Comparison of ENCODE assay signal across 25 cellular contexts in the genomic region with DNA sequence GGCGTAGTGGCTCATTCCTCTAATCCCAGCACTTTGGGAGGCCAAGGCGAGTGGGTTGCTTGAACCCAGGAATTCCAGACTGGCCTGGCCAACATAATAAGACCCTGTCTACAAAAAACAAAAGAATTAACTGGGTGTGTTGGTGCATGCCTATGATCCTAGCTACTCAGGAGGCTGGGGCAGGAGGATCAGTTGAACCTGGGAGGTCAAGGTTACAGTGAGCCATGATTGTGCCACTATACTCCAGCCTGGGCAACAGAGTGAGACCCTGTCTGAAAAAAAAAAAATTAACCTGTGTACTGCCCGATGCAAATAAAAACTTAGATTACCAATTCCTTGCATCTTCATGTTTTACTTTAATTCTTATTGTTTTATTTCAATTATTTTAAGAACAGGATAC.
DNase-seq lines count a peak whose midpoint lies in the region; ATAC-seq, FAIRE-seq and TF ChIP-seq lines count a peak whose summit lies in the region.
"Had no signal": no experiment of that assay in that cellular context is flagged by ENCODE, and none has a peak within 500 bp of the region (broad histone marks: within the 10 kb centered on the region; RNA-seq: fewer than 3 reads in every experiment).

No MANE protein-coding gene starts in this region.

- no peak overlapping the region for H3K27ac Mint-ChIP-seq in stimulated activated naive CD8-positive, alpha-beta T cell treated with anti-CD3 and anti-CD28 coated beads, Interleukin-15, amount 100 ng/mL, for 72 hours
- H3K27ac Mint-ChIP-seq in CD14-positive monocyte, result no peak overlapping the region
- H3K27ac Mint-ChIP-seq: B cell; CD4-positive, alpha-beta memory T cell; CD4-positive, CD25-positive, alpha-beta regulatory T cell; CD8-positive, alpha-beta memory T cell had no signal

- no peaks in the 10 kb centered on the region for H3K79me2 ChIP-seq in HepG2 (ENCODE audit: insufficient read depth, low read length)
- no peaks in the 10 kb centered on the region for H3K79me2 ChIP-seq in endothelial cell of umbilical vein (ENCODE audit: control insufficient read depth, insufficient read depth, low read length)

- H3K9me1 ChIP-seq in endothelial cell of umbilical vein (replicated peaks; ENCODE audit: control insufficient read depth, extremely low read depth, insufficient read depth, low read length), result no peaks in the 10 kb centered on the region

- no peak overlapping the region for H3K4me3 ChIP-seq in HepG2 (replicated peaks in 1 of 3; ENCODE audit: insufficient read depth in 1 of 3, low read depth in 2 of 3, low read length in 3 of 3)
- H3K4me3 ChIP-seq in right lobe of liver, result no peak overlapping the region
- H3K4me3 ChIP-seq in endothelial cell of umbilical vein (replicated peaks in 1 of 3; ENCODE audit: insufficient read depth in 1 of 3, low read depth in 1 of 3, low read length in 3 of 3), result no peak overlapping the region
- H3K4me3 ChIP-seq: A549; BLaER1 treated with 17β-estradiol and CSF1 and Interleukin-3, amounts not matched to agents 10 nM and 100 nM; GM12878 had no signal

- 98% methylated on average over 3 of the region's 3 CpGs for WGBS in HepG2 (ENCODE audit: low lambda C conversion rate)
- 100% methylated on average over 3 of the region's 3 CpGs for WGBS in right lobe of liver (ENCODE audit: insufficient coverage, low coverage, low lambda C conversion rate, missing lambda C conversion rate)

- no peak for FAIRE-seq in HepG2 (lab: Jason Lieb, UNC)
- FAIRE-seq in endothelial cell of umbilical vein (lab: Jason Lieb, UNC), result peak; percentile 8
- FAIRE-seq: A549, GM12878, GM12892, GM18507 had no signal

- H3K36me3 ChIP-seq in HepG2 (replicated peaks in 1 of 2; ENCODE audit: control insufficient read depth in 1 of 2, insufficient read depth in 2 of 2, low read length in 2 of 2) (no peaks in the 10 kb centered on the region), right lobe of liver (no peaks in the 10 kb centered on the region), endothelial cell of umbilical vein (ENCODE audit: control insufficient read depth in 2 of 2, extremely low read depth in 1 of 2, insufficient read depth in 2 of 2, low read length in 2 of 2) (no peaks in the 10 kb centered on the region)
- H3K36me3 ChIP-seq: BLaER1 treated with 17β-estradiol and CSF1 and Interleukin-3, amounts not matched to agents 10 nM and 100 nM had no signal

- H3K36me3 Mint-ChIP-seq in CD14-positive monocyte, result no peaks in the 10 kb centered on the region

- H3K4me1 ChIP-seq in HepG2 (ENCODE audit: insufficient read depth, low read length) (no peaks in the 10 kb centered on the region), right lobe of liver (no peaks in the 10 kb centered on the region), endothelial cell of umbilical vein (ENCODE audit: control insufficient read depth, extremely low read depth, insufficient read depth, low read length) (no peaks in the 10 kb centered on the region)
- H3K4me1 ChIP-seq: A549; BLaER1 treated with 17β-estradiol and CSF1 and Interleukin-3, amounts not matched to agents 10 nM and 100 nM had no signal

- no peaks in the 10 kb centered on the region for H3K27me3 Mint-ChIP-seq in stimulated activated naive CD8-positive, alpha-beta T cell treated with anti-CD3 and anti-CD28 coated beads, Interleukin-15, amount 100 ng/mL, for 72 hours
- H3K27me3 Mint-ChIP-seq in CD14-positive monocyte (ENCODE audit: low read depth in 3 of 3), result peaks cover 0 to 1% (median 0%) of the 10 kb centered on the region in 3 donors
- H3K27me3 Mint-ChIP-seq: B cell; CD4-positive, alpha-beta memory T cell; CD4-positive, CD25-positive, alpha-beta regulatory T cell; CD8-positive, alpha-beta memory T cell had no signal

- ATAC-seq in HepG2 (no peak), right lobe of liver (no peak)
- no peak for ATAC-seq in stimulated activated naive CD8-positive, alpha-beta T cell treated with anti-CD3 and anti-CD28 coated beads, Interleukin-15, amount 100 ng/mL, for 72 hours
- ATAC-seq: A549, GM12878 had no signal

- H3K4me3 Mint-ChIP-seq in stimulated activated naive CD8-positive, alpha-beta T cell treated with anti-CD3 and anti-CD28 coated beads, Interleukin-15, amount 100 ng/mL, for 72 hours, result no peak overlapping the region
- no peak overlapping the region for H3K4me3 Mint-ChIP-seq in CD14-positive monocyte
- H3K4me3 Mint-ChIP-seq: B cell; CD4-positive, alpha-beta memory T cell; CD4-positive, CD25-positive, alpha-beta regulatory T cell; CD8-positive, alpha-beta memory T cell had no signal

- H4K20me1 ChIP-seq in HepG2 (ENCODE audit: insufficient read depth, low read length), result no peaks in the 10 kb centered on the region
- H4K20me1 ChIP-seq in endothelial cell of umbilical vein (replicated peaks; ENCODE audit: control insufficient read depth, extremely low read depth, insufficient read depth, low read length), result no peaks in the 10 kb centered on the region
- H4K20me1 ChIP-seq: BLaER1 treated with 17β-estradiol and CSF1 and Interleukin-3, amounts not matched to agents 10 nM and 100 nM had no signal

- in situ Hi-C loops in HepG2 (cut with HindIII; ENCODE audit: extremely low pct_ligation_motif_present, low pct_unique_long_range_greater_than_20kb), result no loop called here

- intact Hi-C loops in HepG2 (cut with micrococcal nuclease; ENCODE audit: unreplicated experiment), result no loop called here
- intact Hi-C loops in right lobe of liver (cut with DNase I), result no loop called here
- intact Hi-C loops in endothelial cell of umbilical vein (cut with micrococcal nuclease), result no loop called here
- intact Hi-C loops in CD14-positive monocyte (cut with micrococcal nuclease), result no loop called here

- DNase-seq in HepG2 (ENCODE audit: low spot score), result no peak
- DNase-seq in right lobe of liver, result no peak
- DNase-seq in endothelial cell of umbilical vein (ENCODE audit: low read depth, low spot score), result no peak
- no peak for DNase-seq in stimulated activated naive CD8-positive, alpha-beta T cell treated with anti-CD3 and anti-CD28 coated beads, Interleukin-15, amount 100 ng/mL, for 72 hours
- DNase-seq in CD14-positive monocyte (ENCODE audit: low spot score), result no peak
- DNase-seq: AML-193; CD4-positive, alpha-beta memory T cell; CD4-positive, CD25-positive, alpha-beta regulatory T cell; CD8-positive, alpha-beta memory T cell; COR-L47; DMS 273 treated with DMSO at 0.1 percent for 48 hours; DMS153; DMS53; DMS79; DND-41; EL; GDM1 had no signal

- H3K27ac ChIP-seq in HepG2 (ENCODE audit: extremely low read length, insufficient read depth, low read length) (no peak overlapping the region), right lobe of liver (no peak overlapping the region), endothelial cell of umbilical vein (ENCODE audit: insufficient read depth, low read depth, low read length) (no peak overlapping the region)
- H3K27ac ChIP-seq: 22Rv1; A549; BLaER1 treated with 17β-estradiol and CSF1 and Interleukin-3, amounts not matched to agents 10 nM and 100 nM; C4-2B had no signal

- TF ChIP-seq CTCF in HepG2 (CRISPR knock-in tag; IDR thresholded peaks at IDR 0.05) (no peak), right lobe of liver (IDR thresholded peaks at IDR 0.05) (no peak), endothelial cell of umbilical vein (IDR thresholded peaks at IDR 0.05; ENCODE audit: extremely low read depth in 1 of 2, insufficient read depth in 1 of 2, low read depth in 1 of 2, low read length in 2 of 2) (no peak), CD14-positive monocyte (IDR thresholded peaks at IDR 0.05) (no peak)

- BruUV-seq in HepG2 (replicated peaks; lab: Mats Ljungman, UMichigan) (no TSS peak), endothelial cell of umbilical vein (replicated peaks; lab: Mats Ljungman, UMichigan) (no TSS peak)

- H3K4me2 ChIP-seq in HepG2 (ENCODE audit: low read depth, low read length) (no peak overlapping the region), endothelial cell of umbilical vein (ENCODE audit: insufficient read depth, low read length) (no peak overlapping the region)
- H3K4me2 ChIP-seq: A549; BLaER1 treated with 17β-estradiol and CSF1 and Interleukin-3, amounts not matched to agents 10 nM and 100 nM had no signal

- no peaks in the 10 kb centered on the region for H3K27me3 ChIP-seq in HepG2 (ENCODE audit: control insufficient read depth in 1 of 2, insufficient read depth in 2 of 2, low read length in 2 of 2)
- no peaks in the 10 kb centered on the region for H3K27me3 ChIP-seq in right lobe of liver
- H3K27me3 ChIP-seq in endothelial cell of umbilical vein (ENCODE audit: control insufficient read depth in 2 of 2, insufficient read depth in 2 of 2, low read length in 2 of 2), result no peaks in the 10 kb centered on the region
- H3K27me3 ChIP-seq: BLaER1 treated with 17β-estradiol and CSF1 and Interleukin-3, amounts not matched to agents 10 nM and 100 nM had no signal

- TF ChIP-seq EP300 in HepG2 (IDR thresholded peaks at IDR 0.05; ENCODE audit: low read depth in 2 of 2, low read length in 2 of 2) (no peak), HepG2 (CRISPR knock-in tag; IDR thresholded peaks at IDR 0.05; ENCODE audit: borderline replicate concordance) (no peak)

- TF ChIP-seq RAD21 in HepG2 (CRISPR knock-in tag; IDR thresholded peaks at IDR 0.05), result no peak

- peaks cover 19% of the 10 kb centered on the region for H3K4me1 Mint-ChIP-seq in stimulated activated naive CD8-positive, alpha-beta T cell treated with anti-CD3 and anti-CD28 coated beads, Interleukin-15, amount 100 ng/mL, for 72 hours
- no peaks in the 10 kb centered on the region for H3K4me1 Mint-ChIP-seq in CD14-positive monocyte
- H3K4me1 Mint-ChIP-seq: B cell; CD4-positive, CD25-positive, alpha-beta regulatory T cell; CD8-positive, alpha-beta memory T cell had no signal

- H2AFZ ChIP-seq in HepG2 (ENCODE audit: low read length) (no peak overlapping the region), endothelial cell of umbilical vein (ENCODE audit: low read depth, low read length) (no peak overlapping the region)

- CTCF ChIA-PET in HepG2 (lab: Yijun Ruan, JAX; ENCODE audit: low intra/inter-chr PET ratio, low total read pairs), result no interaction called here
- CTCF ChIA-PET in endothelial cell of umbilical vein (lab: Charles Lee), result no interaction called here

- no peak for TF ChIP-seq POLR2A in HepG2 (IDR thresholded peaks at IDR 0.05; ENCODE audit: insufficient read depth in 1 of 2, low read depth in 2 of 2, low read length in 2 of 2)
- TF ChIP-seq POLR2A in right lobe of liver (IDR thresholded peaks at IDR 0.05), result no peak
- no peak for TF ChIP-seq POLR2A in endothelial cell of umbilical vein (IDR thresholded peaks at IDR 0.05; ENCODE audit: low read depth, low read length)

- POLR2A ChIA-PET in HepG2 (lab: Yijun Ruan, JAX), result no interaction called here
- POLR2A ChIA-PET in endothelial cell of umbilical vein (lab: Charles Lee), result no interaction called here

- H3K9ac ChIP-seq in HepG2 (ENCODE audit: insufficient read depth, low read depth, low read length) (no peak overlapping the region), endothelial cell of umbilical vein (replicated peaks; ENCODE audit: extremely low read depth, insufficient read depth, low read length) (no peak overlapping the region)
- H3K9ac ChIP-seq: BLaER1 treated with 17β-estradiol and CSF1 and Interleukin-3, amounts not matched to agents 10 nM and 100 nM had no signal

- no peaks in the 10 kb centered on the region for H3K9me3 ChIP-seq in HepG2 (ENCODE audit: low read length)
- no peaks in the 10 kb centered on the region for H3K9me3 ChIP-seq in right lobe of liver
- no peaks in the 10 kb centered on the region for H3K9me3 ChIP-seq in endothelial cell of umbilical vein (replicated peaks; ENCODE audit: control insufficient read depth, insufficient read depth, low read length)
- H3K9me3 ChIP-seq: A549; BLaER1 treated with 17β-estradiol and CSF1 and Interleukin-3, amounts not matched to agents 10 nM and 100 nM had no signal

- H3K9me3 Mint-ChIP-seq in stimulated activated naive CD8-positive, alpha-beta T cell treated with anti-CD3 and anti-CD28 coated beads, Interleukin-15, amount 100 ng/mL, for 72 hours, result no peaks in the 10 kb centered on the region
- no peaks in the 10 kb centered on the region for H3K9me3 Mint-ChIP-seq in CD14-positive monocyte
- H3K9me3 Mint-ChIP-seq: CD4-positive, alpha-beta memory T cell; CD4-positive, CD25-positive, alpha-beta regulatory T cell; CD8-positive, alpha-beta memory T cell had no signal

- dilution Hi-C loops in endothelial cell of umbilical vein (cut with MboI; ENCODE audit: extremely low pct_ligation_motif_present, low sequenced_read_pairs), result no loop called here
